ENCODE assay signal across 23 cellular contexts in genomic region chr3:189121088-189121487, GRCh38. TPM values are rescaled to one million over a fixed set of nuclear protein-coding genes. Genes with fewer than 3 reads are reported as not detected.
DNase-seq lines count a peak whose midpoint lies in the region; ATAC-seq, FAIRE-seq and TF ChIP-seq lines count a peak whose summit lies in the region.
"Had no signal": no experiment of that assay in that cellular context is flagged by ENCODE, and none has a peak within 500 bp of the region (broad histone marks: within the 10 kb centered on the region; RNA-seq: fewer than 3 reads in every experiment).

No MANE protein-coding gene starts in this region.

- WGBS in upper lobe of left lung, 2 donors = 26 to 32% methylated on average over 2 of the region's 2 CpGs

- TF ChIP-seq EP300 in upper lobe of left lung (IDR thresholded peaks at IDR 0.05) = no peak

- ATAC-seq in activated T-cell treated with anti-CD3 and anti-CD28 coated beads, Interleukin-2, amount 50 U/mL, for 72 hours (replicated peaks in 1 of 2) = no peak
- ATAC-seq in T-helper 17 cell = peak; percentile 77
- ATAC-seq in lower lobe of right lung = peak; percentile 47 to 61
- ATAC-seq in upper lobe of left lung (ENCODE audit: low FRiP score in 2 of 2) = no peak
- no peak for ATAC-seq in GM21723 (IDR thresholded peaks at IDR 0.05; ENCODE audit: unreplicated experiment)
- no peak for ATAC-seq in left lobe of liver

- H3K4me1 ChIP-seq in lower lobe of right lung (peaks cover 12% of the 10 kb centered on the region), upper lobe of left lung (peaks cover 0 to 7% (median 5%) of the 10 kb centered on the region in 4 donors)
- H3K4me1 ChIP-seq: colonic mucosa, SJSA1 had no signal

- H3K9me3 ChIP-seq in T-helper 17 cell (ENCODE audit: control insufficient read depth, low read length, poor library complexity, severe bottlenecking) (no peaks in the 10 kb centered on the region), lower lobe of right lung (no peaks in the 10 kb centered on the region), upper lobe of left lung (no peaks in the 10 kb centered on the region)
- H3K9me3 ChIP-seq: colonic mucosa, sigmoid colon, SJSA1 had no signal

- H3K27me3 Mint-ChIP-seq in activated T-cell treated with anti-CD3 and anti-CD28 coated beads, Interleukin-2, amount 50 U/mL, for 72 hours (ENCODE audit: low read depth) = no peaks in the 10 kb centered on the region
- H3K27me3 Mint-ChIP-seq in T-helper 17 cell = no peaks in the 10 kb centered on the region
- H3K27me3 Mint-ChIP-seq: type B pancreatic cell had no signal

- H3K36me3 ChIP-seq in lower lobe of right lung (no peaks in the 10 kb centered on the region), upper lobe of left lung (no peaks in the 10 kb centered on the region)
- H3K36me3 ChIP-seq: colonic mucosa, sigmoid colon, SJSA1 had no signal

- peaks cover 6 to 11% of the 10 kb centered on the region in 2 donors for H3K9me3 Mint-ChIP-seq in activated T-cell treated with anti-CD3 and anti-CD28 coated beads, Interleukin-2, amount 50 U/mL, for 72 hours
- H3K9me3 Mint-ChIP-seq: type B pancreatic cell had no signal

- H3K27me3 ChIP-seq in lower lobe of right lung (ENCODE audit: low read depth) = no peaks in the 10 kb centered on the region
- H3K27me3 ChIP-seq in upper lobe of left lung = no peaks in the 10 kb centered on the region
- H3K27me3 ChIP-seq: colonic mucosa, sigmoid colon, SJSA1 had no signal

- peak overlapping the region; percentile 62 for H3K27ac ChIP-seq in lower lobe of right lung
- peak overlapping the region; percentile 11 to 68 (median 34) for H3K27ac ChIP-seq in upper lobe of left lung
- H3K27ac ChIP-seq: colonic mucosa, epithelial cell of prostate, SJSA1 had no signal

- intact Hi-C loops in lower lobe of right lung (cut with DNase I) = no loop called here

- TF ChIP-seq CTCF in lower lobe of right lung (IDR thresholded peaks at IDR 0.05) = no peak
- no peak for TF ChIP-seq CTCF in upper lobe of left lung (IDR thresholded peaks at IDR 0.05)

- no peak for TF ChIP-seq POLR2A in upper lobe of left lung (IDR thresholded peaks at IDR 0.05)

- peak overlapping the region in 1 of 2 donors; percentile 81 for H3K4me3 Mint-ChIP-seq in activated T-cell treated with anti-CD3 and anti-CD28 coated beads, Interleukin-2, amount 50 U/mL, for 72 hours
- H3K4me3 Mint-ChIP-seq in T-helper 17 cell = peak overlapping the region; percentile 68
- H3K4me3 Mint-ChIP-seq: type B pancreatic cell had no signal

- no peak for FAIRE-seq in HTR-8/SVneo (lab: Jason Lieb, UNC)
- FAIRE-seq: astrocyte, D721Med, TTC549 had no signal

- no peaks in the 10 kb centered on the region for H3K4me1 Mint-ChIP-seq in activated T-cell treated with anti-CD3 and anti-CD28 coated beads, Interleukin-2, amount 50 U/mL, for 72 hours (ENCODE audit: low read depth)
- H3K4me1 Mint-ChIP-seq in T-helper 17 cell = peaks cover 7% of the 10 kb centered on the region

- peak overlapping the region; percentile 79 for H3K27ac Mint-ChIP-seq in activated T-cell treated with anti-CD3 and anti-CD28 coated beads, Interleukin-2, amount 50 U/mL, for 72 hours
- peak overlapping the region; percentile 57 for H3K27ac Mint-ChIP-seq in T-helper 17 cell
- H3K27ac Mint-ChIP-seq: type B pancreatic cell had no signal

- DNase-seq in activated T-cell treated with anti-CD3 and anti-CD28 coated beads, Interleukin-2, amount 50 U/mL, for 72 hours = no peak
- DNase-seq in activated T-cell treated with anti-CD3 and anti-CD28 coated beads for 4 hours (no peak), T-helper 17 cell (no peak), lower lobe of right lung (no peak), upper lobe of left lung (no peak), left lobe of liver (ENCODE audit: low spot score) (no peak), HTR-8/SVneo (ENCODE audit: insufficient read length, low spot score) (no peak)
- DNase-seq: activated CD4-positive, alpha-beta T cell treated with anti-CD3 and anti-CD28 coated beads, Interleukin-2, amount 50 U/mL, for 1 hour; activated effector memory CD4-positive, alpha-beta T cell treated with Interleukin-2 at 50 U/mL for 16 hours; colonic mucosa; KG1; NCI-H146; NCI-H345; nucleus accumbens; sigmoid colon; stimulated activated CD4-positive, alpha-beta T cell treated with anti-CD3 and anti-CD28 coated beads, Interleukin-4, amount 100 ng/mL, for 4 hours had no signal

- H3K4me3 ChIP-seq in lower lobe of right lung (no peak overlapping the region), upper lobe of left lung (peak overlapping the region in 1 of 4 donors; percentile 16)
- H3K4me3 ChIP-seq: colonic mucosa, sigmoid colon, SJSA1 had no signal

- peaks cover 8 to 19% of the 10 kb centered on the region in 2 donors for H3K36me3 Mint-ChIP-seq in activated T-cell treated with anti-CD3 and anti-CD28 coated beads, Interleukin-2, amount 50 U/mL, for 72 hours (ENCODE audit: insufficient read depth in 2 of 2)
- peaks cover 2% of the 10 kb centered on the region for H3K36me3 Mint-ChIP-seq in T-helper 17 cell (ENCODE audit: low read depth)
- H3K36me3 Mint-ChIP-seq: type B pancreatic cell had no signal

RNA-seq across cellular contexts. Expression of gene TPRG1, which starts 50.7 kb away (rescaled TPM):
- 10 to 100 TPM; 24.4 to 25.3 TPM for total RNA-seq in activated T-cell treated with anti-CD3 and anti-CD28 coated beads, Interleukin-2, amount 50 U/mL, for 72 hours
- total RNA-seq in T-helper 17 cell (1 to 10 TPM; 1.6 to 3.1 TPM), lower lobe of right lung (23.4 TPM), upper lobe of left lung (10 to 100 TPM; 12.8 to 76.5 (median 25.9) TPM), left lobe of liver (33.3 TPM)

Comparison
In these comparisons a context has a peak if more than half of its experiments do, and no peak if none do; other contexts are left out.
1. ATAC-seq: peak in T-helper 17 cell (single experiment) and lower lobe of right lung (2 of 2); none in activated T-cell treated with anti-CD3 and anti-CD28 coated beads, Interleukin-2, amount 50 U/mL, for 72 hours (0 of 2), upper lobe of left lung (0 of 2), GM21723 (single experiment) and left lobe of liver (single experiment).